8 cellular contexts compared by ENCODE assay signal in genomic region chr18:9094307-9095226, GRCh38. TPM values are rescaled to one million over a fixed set of nuclear protein-coding genes. Genes with fewer than 3 reads are reported as not detected.
DNase-seq lines count a peak whose midpoint lies in the region; ATAC-seq and TF ChIP-seq lines count a peak whose summit lies in the region.

No MANE protein-coding gene starts in this region.

- H3K9ac ChIP-seq in parathyroid adenoma: no peak overlapping the region

- H3K27ac ChIP-seq in RWPE1 (no peak overlapping the region), parathyroid adenoma (no peak overlapping the region), ascending aorta (no peak overlapping the region)

- no peaks in the 10 kb centered on the region for H3K27me3 ChIP-seq in parathyroid adenoma (ENCODE audit: control insufficient read depth, insufficient read depth, low read length)
- H3K27me3 ChIP-seq in ascending aorta: no peaks in the 10 kb centered on the region

- H3K27ac Mint-ChIP-seq in central memory CD8-positive, alpha-beta T cell (ENCODE audit: low read depth): peak overlapping the region; percentile 67

- peak overlapping the region; percentile 25 for H3K4me3 Mint-ChIP-seq in central memory CD8-positive, alpha-beta T cell

- H3K4me3 ChIP-seq in parathyroid adenoma (ENCODE audit: low read depth, low read length) (no peak overlapping the region), ascending aorta (no peak overlapping the region)

- H2AFZ ChIP-seq in parathyroid adenoma: peak overlapping the region; percentile 8

- TF ChIP-seq CTCF in RWPE1 (conservative IDR thresholded peaks at IDR 0.05; ENCODE audit: low read depth) (no peak), parathyroid adenoma (IDR thresholded peaks at IDR 0.05) (no peak), ascending aorta (IDR thresholded peaks at IDR 0.05) (no peak)

- H3K9me3 ChIP-seq in parathyroid adenoma (ENCODE audit: control insufficient read depth, low read length) (no peaks in the 10 kb centered on the region), ascending aorta (no peaks in the 10 kb centered on the region)

- CTCF ChIA-PET in RWPE1 (lab: Yijun Ruan, JAX): interaction anchor here (1.3 kb wide), 1 partner anchor 21 kb away, joined by 3 read pairs; no protein-coding TSS in a partner anchor

- H3K4me2 ChIP-seq in parathyroid adenoma (ENCODE audit: low read length): no peak overlapping the region

- ATAC-seq in central memory CD8-positive, alpha-beta T cell (replicated peaks; ENCODE audit: extremely low read depth, poor library complexity, severe bottlenecking): no peak

- no peaks in the 10 kb centered on the region for H3K36me3 ChIP-seq in parathyroid adenoma (ENCODE audit: control insufficient read depth, insufficient read depth, low read length)
- H3K36me3 ChIP-seq in ascending aorta: no peaks in the 10 kb centered on the region

- no peaks in the 10 kb centered on the region for H3K4me1 ChIP-seq in parathyroid adenoma
- H3K4me1 ChIP-seq in ascending aorta: no peaks in the 10 kb centered on the region

- POLR2A ChIA-PET in RWPE1 (lab: Yijun Ruan, JAX; ENCODE audit: low non-redundant PET): interaction anchor here (0.6 kb wide), 1 partner anchor 11 kb away, joined by 3 read pairs; no protein-coding TSS in a partner anchor

- peaks cover 3% of the 10 kb centered on the region for H3K36me3 Mint-ChIP-seq in central memory CD8-positive, alpha-beta T cell (ENCODE audit: insufficient read depth)

- no peaks in the 10 kb centered on the region for H3K27me3 Mint-ChIP-seq in central memory CD8-positive, alpha-beta T cell

- H3K9me3 Mint-ChIP-seq in central memory CD8-positive, alpha-beta T cell: no peaks in the 10 kb centered on the region

- peaks cover 24% of the 10 kb centered on the region for H3K4me1 Mint-ChIP-seq in central memory CD8-positive, alpha-beta T cell

- intact Hi-C loops in ascending aorta (cut with DNase I): no loop called here

- in situ Hi-C loops in Caki2 (cut with HindIII; ENCODE audit: low pct_unique_long_range_greater_than_20kb, low sequenced_read_pairs): no loop called here

- H3K79me2 ChIP-seq in parathyroid adenoma: no peaks in the 10 kb centered on the region

- DNase-seq in Caki2 (ENCODE audit: low read depth): peak; percentile 55
- DNase-seq in RWPE1 (ENCODE audit: low spot score): peak; percentile 29
- no peak for DNase-seq in central memory CD8-positive, alpha-beta T cell (ENCODE audit: low spot score in 2 of 2)
- DNase-seq in SW480 (ENCODE audit: low spot score): no peak
- DNase-seq in ascending aorta (ENCODE audit: low spot score in 2 of 2): no peak
- no peak for DNase-seq in NCI-H1436 (lab: John Stamatoyannopoulos, UW)
- no peak for DNase-seq in retina

RNA-seq across cellular contexts. Expression of gene NDUFV2, which starts 7.9 kb away (rescaled TPM):
- 232 and 239 TPM in 2 replicates for total RNA-seq in Caki2 (2014; rRNA removed; shearing (Covaris generic); ENCODE audit: low replicate concordance)
- total RNA-seq in ascending aorta: 48.6 TPM

RNA-seq across cellular contexts. Expression of gene ANKRD12, which starts 42.0 kb away (rescaled TPM):
- 9.0 and 9.1 TPM in 2 replicates for total RNA-seq in Caki2 (2014; rRNA removed; shearing (Covaris generic); ENCODE audit: low replicate concordance)
- total RNA-seq in ascending aorta: 11.4 TPM

Comparison
In these comparisons a context has a peak if more than half of its experiments do, and no peak if none do; other contexts are left out.
1. DNase-seq: peak in Caki2 (single experiment) and RWPE1 (single experiment); none in central memory CD8-positive, alpha-beta T cell (0 of 2), SW480 (single experiment), ascending aorta (0 of 2), NCI-H1436 (single experiment) and retina (single experiment).